1 cellular context compared by ENCODE assay signal in the genomic region with DNA sequence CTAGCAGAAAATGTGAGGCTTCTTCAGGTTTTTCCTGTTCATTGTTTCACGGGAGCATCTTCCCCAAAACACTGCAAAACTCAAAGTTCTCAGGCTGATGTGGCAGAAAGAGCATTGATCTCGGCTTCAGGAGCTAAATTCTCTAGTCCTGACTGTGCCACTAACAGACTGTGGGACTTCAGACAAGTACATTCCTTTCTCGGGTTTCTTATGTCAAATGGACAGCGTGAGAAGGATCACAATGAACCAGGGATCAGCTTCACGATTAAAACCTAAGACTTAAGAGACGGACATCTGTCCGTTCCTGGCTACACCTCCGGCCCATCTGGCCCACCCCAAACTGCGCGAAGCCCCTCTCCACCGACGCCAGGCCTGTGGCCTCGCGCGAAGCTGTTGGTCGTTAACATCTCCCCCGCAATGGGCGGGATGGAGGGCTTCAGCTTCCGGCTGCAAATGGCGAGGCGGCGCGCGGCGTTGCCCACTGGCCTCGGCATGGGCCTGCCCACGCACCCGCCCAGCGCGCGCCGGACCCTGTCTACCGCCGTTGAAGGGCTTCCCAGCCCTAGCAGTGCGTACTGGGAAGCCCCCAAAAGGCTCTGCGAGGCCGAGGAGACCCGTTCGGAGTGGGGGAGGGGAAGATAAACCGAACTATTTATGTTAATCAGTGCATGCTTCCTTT.
TF ChIP-seq lines count a peak whose summit lies in the region.

No MANE protein-coding gene starts in this region.

TF ChIP-seq in K562, 482 proteins besides CTCF, POLR2A, EP300 and RAD21 (continued from another document and continues in another):
- no peak for TF ChIP-seq THRB (CRISPR knock-in tag; conservative IDR thresholded peaks at IDR 0.05)
- TF ChIP-seq KDM4B (IDR thresholded peaks at IDR 0.05; ENCODE audit: borderline replicate concordance in 2 of 2, low read depth in 1 of 2) = no peak; a peak in 1 of 4 replicates
- peak; percentile 91 for TF ChIP-seq EGR1 (conservative IDR thresholded peaks at IDR 0.05)
- peak; percentile 68 for TF ChIP-seq KLF13 (tag; IDR thresholded peaks at IDR 0.05; ENCODE audit: borderline replicate concordance, low read depth)
- TF ChIP-seq ZNF41 (CRISPR knock-in tag; conservative IDR thresholded peaks at IDR 0.05) = 0 out of 2 replicates have a peak, but pooled peaks have one; percentile 51
- TF ChIP-seq, protein P1, sequence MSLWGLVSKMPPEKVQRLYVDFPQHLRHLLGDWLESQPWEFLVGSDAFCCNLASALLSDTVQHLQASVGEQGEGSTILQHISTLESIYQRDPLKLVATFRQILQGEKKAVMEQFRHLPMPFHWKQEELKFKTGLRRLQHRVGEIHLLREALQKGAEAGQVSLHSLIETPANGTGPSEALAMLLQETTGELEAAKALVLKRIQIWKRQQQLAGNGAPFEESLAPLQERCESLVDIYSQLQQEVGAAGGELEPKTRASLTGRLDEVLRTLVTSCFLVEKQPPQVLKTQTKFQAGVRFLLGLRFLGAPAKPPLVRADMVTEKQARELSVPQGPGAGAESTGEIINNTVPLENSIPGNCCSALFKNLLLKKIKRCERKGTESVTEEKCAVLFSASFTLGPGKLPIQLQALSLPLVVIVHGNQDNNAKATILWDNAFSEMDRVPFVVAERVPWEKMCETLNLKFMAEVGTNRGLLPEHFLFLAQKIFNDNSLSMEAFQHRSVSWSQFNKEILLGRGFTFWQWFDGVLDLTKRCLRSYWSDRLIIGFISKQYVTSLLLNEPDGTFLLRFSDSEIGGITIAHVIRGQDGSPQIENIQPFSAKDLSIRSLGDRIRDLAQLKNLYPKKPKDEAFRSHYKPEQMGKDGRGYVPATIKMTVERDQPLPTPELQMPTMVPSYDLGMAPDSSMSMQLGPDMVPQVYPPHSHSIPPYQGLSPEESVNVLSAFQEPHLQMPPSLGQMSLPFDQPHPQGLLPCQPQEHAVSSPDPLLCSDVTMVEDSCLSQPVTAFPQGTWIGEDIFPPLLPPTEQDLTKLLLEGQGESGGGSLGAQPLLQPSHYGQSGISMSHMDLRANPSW (CRISPR knock-in tag; IDR thresholded peaks at IDR 0.05) = peak; percentile 22; the same call in 1 of the 2 replicates
- TF ChIP-seq MXD1 (CRISPR knock-in tag; IDR thresholded peaks at IDR 0.05; ENCODE audit: borderline replicate concordance, poor library complexity, severe bottlenecking) = no peak
- TF ChIP-seq ESRRA (IDR thresholded peaks at IDR 0.05; ENCODE audit: borderline replicate concordance, low read depth) = 0 out of 2 replicates have a peak, but pooled peaks have one; percentile 6
- peak; percentile 49; the same call in 1 of the 2 replicates for TF ChIP-seq ATF4 (CRISPR knock-in tag; IDR thresholded peaks at IDR 0.05)
- peak; percentile 92 for TF ChIP-seq ZNF766 (CRISPR knock-in tag; conservative IDR thresholded peaks at IDR 0.05)
- peak; percentile 83 for TF ChIP-seq E2F3 (CRISPR knock-in tag; IDR thresholded peaks at IDR 0.05)
- TF ChIP-seq ZNF512 (tag; IDR thresholded peaks at IDR 0.05) = no peak
- TF ChIP-seq, protein P2, sequence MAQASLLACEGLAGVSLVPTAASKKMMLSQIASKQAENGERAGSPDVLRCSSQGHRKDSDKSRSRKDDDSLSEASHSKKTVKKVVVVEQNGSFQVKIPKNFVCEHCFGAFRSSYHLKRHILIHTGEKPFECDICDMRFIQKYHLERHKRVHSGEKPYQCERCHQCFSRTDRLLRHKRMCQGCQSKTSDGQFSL (CRISPR knock-in tag; IDR thresholded peaks at IDR 0.05) = 0 out of 2 replicates have a peak, but pooled peaks have one; percentile 53
- TF ChIP-seq, protein P2 (tag; IDR thresholded peaks at IDR 0.05) = no peak; a peak in 2 of 4 replicates
- TF ChIP-seq ARID2 (IDR thresholded peaks at IDR 0.05) = peak; percentile 42; the same call in 1 of the 2 replicates
- TF ChIP-seq NR1H2 (CRISPR knock-in tag; IDR thresholded peaks at IDR 0.05) = 0 out of 2 replicates have a peak, but pooled peaks have one; percentile 33
- TF ChIP-seq JUND (IDR thresholded peaks at IDR 0.05; ENCODE audit: borderline replicate concordance, low read depth, low read length) = 0 out of 2 replicates have a peak, but pooled peaks have one; percentile 21
- no peak for TF ChIP-seq JUND (tag; IDR thresholded peaks at IDR 0.05; ENCODE audit: borderline replicate concordance, low read depth, low read length)
- TF ChIP-seq FOXA3 (CRISPR knock-in tag; conservative IDR thresholded peaks at IDR 0.05 in 1 of 2, IDR thresholded peaks at IDR 0.05 in 1 of 2) = peak in 1 of 2 experiments; percentile 80; a peak in 2 of 4 replicates
- TF ChIP-seq CHCHD3 (CRISPR knock-in tag; IDR thresholded peaks at IDR 0.05) = 0 out of 2 replicates have a peak, but pooled peaks have one; percentile 43
- TF ChIP-seq KDM2B (CRISPR knock-in tag; IDR thresholded peaks at IDR 0.05) = peak; percentile 81; the same call in 1 of the 2 replicates
- TF ChIP-seq POU5F1 (IDR thresholded peaks at IDR 0.05; ENCODE audit: borderline replicate concordance, low read depth, low read length, partially characterized antibody) = peak; percentile 10
- TF ChIP-seq PCBP1 (IDR thresholded peaks at IDR 0.05; ENCODE audit: low read depth, low read length, poor library complexity, severe bottlenecking) = peak; percentile 17
- TF ChIP-seq TRIM28 (IDR thresholded peaks at IDR 0.05) = peak; percentile 26; the same call in 1 of the 2 replicates
- no peak for TF ChIP-seq SNIP1 (IDR thresholded peaks at IDR 0.05; ENCODE audit: low read depth)
- TF ChIP-seq NONO (IDR thresholded peaks at IDR 0.05; ENCODE audit: low read depth in 2 of 2, low read length in 1 of 2) = peak; percentile 21 to 62; a peak in 2 of 4 replicates
- TF ChIP-seq KAT7 (CRISPR knock-in tag; IDR thresholded peaks at IDR 0.05; ENCODE audit: borderline replicate concordance) = peak; percentile 84; the same call in 1 of the 2 replicates
- TF ChIP-seq CGGBP1 (CRISPR knock-in tag; IDR thresholded peaks at IDR 0.05) = peak; percentile 64
- TF ChIP-seq TAF7 (tag; IDR thresholded peaks at IDR 0.05) = peak; percentile 97
- TF ChIP-seq, protein P3, sequence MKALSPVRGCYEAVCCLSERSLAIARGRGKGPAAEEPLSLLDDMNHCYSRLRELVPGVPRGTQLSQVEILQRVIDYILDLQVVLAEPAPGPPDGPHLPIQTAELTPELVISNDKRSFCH (CRISPR knock-in tag; IDR thresholded peaks at IDR 0.05) = no peak
- TF ChIP-seq, protein P3 (tag; IDR thresholded peaks at IDR 0.05) = peak; percentile 90; the same call in 1 of the 2 replicates
- no peak for TF ChIP-seq CBFB (CRISPR knock-in tag; IDR thresholded peaks at IDR 0.05)
- peak; percentile 74; the same call in 1 of the 2 replicates for TF ChIP-seq TCF15 (CRISPR knock-in tag; IDR thresholded peaks at IDR 0.05)
- TF ChIP-seq ZNF589 (CRISPR knock-in tag; IDR thresholded peaks at IDR 0.05; ENCODE audit: low read depth) = peak; percentile 74; the same call in 1 of the 2 replicates
- TF ChIP-seq NR4A1 (CRISPR knock-in tag; IDR thresholded peaks at IDR 0.05) = 0 out of 2 replicates have a peak, but pooled peaks have one; percentile 7
- TF ChIP-seq NR4A1 (tag; IDR thresholded peaks at IDR 0.05) = peak; percentile 92
- no peak for TF ChIP-seq PTTG1 (tag; IDR thresholded peaks at IDR 0.05; ENCODE audit: low read depth)
- 0 out of 2 replicates have a peak, but pooled peaks have one; percentile 22 for TF ChIP-seq ZNF263 (CRISPR knock-in tag; IDR thresholded peaks at IDR 0.05; ENCODE audit: borderline replicate concordance)
- TF ChIP-seq, protein P4, sequence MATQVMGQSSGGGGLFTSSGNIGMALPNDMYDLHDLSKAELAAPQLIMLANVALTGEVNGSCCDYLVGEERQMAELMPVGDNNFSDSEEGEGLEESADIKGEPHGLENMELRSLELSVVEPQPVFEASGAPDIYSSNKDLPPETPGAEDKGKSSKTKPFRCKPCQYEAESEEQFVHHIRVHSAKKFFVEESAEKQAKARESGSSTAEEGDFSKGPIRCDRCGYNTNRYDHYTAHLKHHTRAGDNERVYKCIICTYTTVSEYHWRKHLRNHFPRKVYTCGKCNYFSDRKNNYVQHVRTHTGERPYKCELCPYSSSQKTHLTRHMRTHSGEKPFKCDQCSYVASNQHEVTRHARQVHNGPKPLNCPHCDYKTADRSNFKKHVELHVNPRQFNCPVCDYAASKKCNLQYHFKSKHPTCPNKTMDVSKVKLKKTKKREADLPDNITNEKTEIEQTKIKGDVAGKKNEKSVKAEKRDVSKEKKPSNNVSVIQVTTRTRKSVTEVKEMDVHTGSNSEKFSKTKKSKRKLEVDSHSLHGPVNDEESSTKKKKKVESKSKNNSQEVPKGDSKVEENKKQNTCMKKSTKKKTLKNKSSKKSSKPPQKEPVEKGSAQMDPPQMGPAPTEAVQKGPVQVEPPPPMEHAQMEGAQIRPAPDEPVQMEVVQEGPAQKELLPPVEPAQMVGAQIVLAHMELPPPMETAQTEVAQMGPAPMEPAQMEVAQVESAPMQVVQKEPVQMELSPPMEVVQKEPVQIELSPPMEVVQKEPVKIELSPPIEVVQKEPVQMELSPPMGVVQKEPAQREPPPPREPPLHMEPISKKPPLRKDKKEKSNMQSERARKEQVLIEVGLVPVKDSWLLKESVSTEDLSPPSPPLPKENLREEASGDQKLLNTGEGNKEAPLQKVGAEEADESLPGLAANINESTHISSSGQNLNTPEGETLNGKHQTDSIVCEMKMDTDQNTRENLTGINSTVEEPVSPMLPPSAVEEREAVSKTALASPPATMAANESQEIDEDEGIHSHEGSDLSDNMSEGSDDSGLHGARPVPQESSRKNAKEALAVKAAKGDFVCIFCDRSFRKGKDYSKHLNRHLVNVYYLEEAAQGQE (CRISPR knock-in tag; IDR thresholded peaks at IDR 0.05; ENCODE audit: low read depth) = peak; percentile 79
- TF ChIP-seq SRSF7 (optimal IDR thresholded peaks at IDR 0.05; ENCODE audit: low read depth, low read length) = no peak
- peak; percentile 97 for TF ChIP-seq CBX1 (IDR thresholded peaks at IDR 0.05; ENCODE audit: low read depth)
- peak; percentile 58; the same call in 1 of the 2 replicates for TF ChIP-seq ERF (CRISPR knock-in tag; IDR thresholded peaks at IDR 0.05)
- TF ChIP-seq, protein P5, sequence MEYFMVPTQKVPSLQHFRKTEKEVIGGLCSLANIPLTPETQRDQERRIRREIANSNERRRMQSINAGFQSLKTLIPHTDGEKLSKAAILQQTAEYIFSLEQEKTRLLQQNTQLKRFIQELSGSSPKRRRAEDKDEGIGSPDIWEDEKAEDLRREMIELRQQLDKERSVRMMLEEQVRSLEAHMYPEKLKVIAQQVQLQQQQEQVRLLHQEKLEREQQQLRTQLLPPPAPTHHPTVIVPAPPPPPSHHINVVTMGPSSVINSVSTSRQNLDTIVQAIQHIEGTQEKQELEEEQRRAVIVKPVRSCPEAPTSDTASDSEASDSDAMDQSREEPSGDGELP (CRISPR knock-in tag; IDR thresholded peaks at IDR 0.05; ENCODE audit: borderline replicate concordance) = peak; percentile 83; the same call in 1 of the 2 replicates
- peak; percentile 78; the same call in 1 of the 2 replicates for TF ChIP-seq PHF21A (IDR thresholded peaks at IDR 0.05; ENCODE audit: borderline replicate concordance, low read depth)
- TF ChIP-seq FOSL1 (tag; conservative IDR thresholded peaks at IDR 0.05) = no peak
- 0 out of 2 replicates have a peak, but pooled peaks have one; percentile 38 for TF ChIP-seq MTA2 (IDR thresholded peaks at IDR 0.05; ENCODE audit: low read depth)
- TF ChIP-seq DPF2 (IDR thresholded peaks at IDR 0.05) = peak; percentile 17; the same call in 1 of the 2 replicates
- peak; percentile 53 for TF ChIP-seq BRD9 (IDR thresholded peaks at IDR 0.05; ENCODE audit: low read depth, partially characterized antibody)
- TF ChIP-seq NR2C2 (CRISPR knock-in tag; IDR thresholded peaks at IDR 0.05) = peak; percentile 38; the same call in 1 of the 2 replicates
- TF ChIP-seq NR2C2 (tag; IDR thresholded peaks at IDR 0.05) = no peak; the same call in 1 of the 2 replicates
- TF ChIP-seq ZFPM2 (CRISPR knock-in tag; IDR thresholded peaks at IDR 0.05) = peak; percentile 87; the same call in 1 of the 2 replicates
